In the genomic region with DNA sequence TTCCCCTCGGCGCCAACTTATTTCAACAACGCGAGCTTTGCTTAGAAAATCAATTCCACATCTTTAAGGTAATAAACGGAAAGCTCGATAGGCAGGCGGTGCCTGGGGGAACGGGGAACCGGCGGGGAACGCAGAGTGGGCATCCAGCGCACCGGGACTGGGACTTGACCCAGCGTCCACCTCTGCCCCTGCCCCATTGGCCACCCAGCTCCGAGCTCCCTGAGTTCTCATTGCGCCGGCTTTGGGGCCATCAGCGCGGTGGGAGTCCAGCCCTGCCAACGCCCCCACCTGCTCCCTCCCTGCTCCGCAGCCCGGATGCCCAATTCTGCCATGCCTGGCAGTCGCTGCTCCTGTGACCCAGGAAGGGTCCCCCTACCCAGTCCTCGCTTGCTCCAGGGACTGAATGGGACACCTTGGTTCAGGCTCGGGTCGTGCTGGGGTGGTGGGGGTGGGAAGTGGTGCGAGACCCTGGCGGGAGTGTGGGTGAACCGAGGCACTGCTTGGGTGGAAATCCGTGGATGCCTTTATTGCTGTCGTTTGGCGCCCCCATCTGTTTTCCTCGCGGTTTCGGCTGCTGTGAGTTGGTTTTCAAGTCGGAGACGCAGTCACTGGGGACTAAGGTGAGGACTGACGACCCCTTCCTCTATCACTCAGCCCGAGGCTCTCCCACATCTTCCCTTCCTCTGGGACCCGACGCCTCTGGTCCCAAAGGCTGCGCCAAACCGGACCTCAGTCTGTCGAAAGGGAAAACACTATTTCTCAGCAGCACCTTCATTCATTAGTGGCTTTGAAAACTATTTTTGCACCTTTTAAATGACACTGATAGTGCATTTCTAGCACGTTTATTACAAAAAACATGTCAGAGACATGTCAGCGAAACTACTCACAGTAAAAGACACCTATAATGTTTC, we compare ENCODE assay signal across 1 cellular context.
A peak's percentile ranks its signal among the peaks of the same experiment; 100 is the strongest.
TF ChIP-seq lines count a peak whose summit lies in the region.

No MANE protein-coding gene starts in this region.

TF ChIP-seq in HepG2, 621 proteins besides CTCF, POLR2A, EP300 and RAD21 (continued from another document):
- TF ChIP-seq, protein P1, sequence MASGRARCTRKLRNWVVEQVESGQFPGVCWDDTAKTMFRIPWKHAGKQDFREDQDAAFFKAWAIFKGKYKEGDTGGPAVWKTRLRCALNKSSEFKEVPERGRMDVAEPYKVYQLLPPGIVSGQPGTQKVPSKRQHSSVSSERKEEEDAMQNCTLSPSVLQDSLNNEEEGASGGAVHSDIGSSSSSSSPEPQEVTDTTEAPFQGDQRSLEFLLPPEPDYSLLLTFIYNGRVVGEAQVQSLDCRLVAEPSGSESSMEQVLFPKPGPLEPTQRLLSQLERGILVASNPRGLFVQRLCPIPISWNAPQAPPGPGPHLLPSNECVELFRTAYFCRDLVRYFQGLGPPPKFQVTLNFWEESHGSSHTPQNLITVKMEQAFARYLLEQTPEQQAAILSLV (CRISPR knock-in tag; IDR thresholded peaks at IDR 0.05; ENCODE audit: borderline replicate concordance) = peak; percentile 62; the same call in 1 of the 2 replicates
- 0 out of 2 replicates have a peak, but pooled peaks have one; percentile 57 for TF ChIP-seq RNF2 (conservative IDR thresholded peaks at IDR 0.05; ENCODE audit: low read depth)
- TF ChIP-seq PAF1 (CRISPR knock-in tag; IDR thresholded peaks at IDR 0.05) = no peak
- TF ChIP-seq, protein P2, sequence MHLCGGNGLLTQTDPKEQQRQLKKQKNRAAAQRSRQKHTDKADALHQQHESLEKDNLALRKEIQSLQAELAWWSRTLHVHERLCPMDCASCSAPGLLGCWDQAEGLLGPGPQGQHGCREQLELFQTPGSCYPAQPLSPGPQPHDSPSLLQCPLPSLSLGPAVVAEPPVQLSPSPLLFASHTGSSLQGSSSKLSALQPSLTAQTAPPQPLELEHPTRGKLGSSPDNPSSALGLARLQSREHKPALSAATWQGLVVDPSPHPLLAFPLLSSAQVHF (CRISPR knock-in tag; IDR thresholded peaks at IDR 0.05) = 0 out of 2 replicates have a peak, but pooled peaks have one; percentile 47
- TF ChIP-seq, protein P3, sequence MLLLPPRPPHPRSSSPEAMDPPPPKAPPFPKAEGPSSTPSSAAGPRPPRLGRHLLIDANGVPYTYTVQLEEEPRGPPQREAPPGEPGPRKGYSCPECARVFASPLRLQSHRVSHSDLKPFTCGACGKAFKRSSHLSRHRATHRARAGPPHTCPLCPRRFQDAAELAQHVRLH (CRISPR knock-in tag; IDR thresholded peaks at IDR 0.05; ENCODE audit: borderline replicate concordance, low read depth) = 0 out of 2 replicates have a peak, but pooled peaks have one; percentile 28
- TF ChIP-seq, protein P4, sequence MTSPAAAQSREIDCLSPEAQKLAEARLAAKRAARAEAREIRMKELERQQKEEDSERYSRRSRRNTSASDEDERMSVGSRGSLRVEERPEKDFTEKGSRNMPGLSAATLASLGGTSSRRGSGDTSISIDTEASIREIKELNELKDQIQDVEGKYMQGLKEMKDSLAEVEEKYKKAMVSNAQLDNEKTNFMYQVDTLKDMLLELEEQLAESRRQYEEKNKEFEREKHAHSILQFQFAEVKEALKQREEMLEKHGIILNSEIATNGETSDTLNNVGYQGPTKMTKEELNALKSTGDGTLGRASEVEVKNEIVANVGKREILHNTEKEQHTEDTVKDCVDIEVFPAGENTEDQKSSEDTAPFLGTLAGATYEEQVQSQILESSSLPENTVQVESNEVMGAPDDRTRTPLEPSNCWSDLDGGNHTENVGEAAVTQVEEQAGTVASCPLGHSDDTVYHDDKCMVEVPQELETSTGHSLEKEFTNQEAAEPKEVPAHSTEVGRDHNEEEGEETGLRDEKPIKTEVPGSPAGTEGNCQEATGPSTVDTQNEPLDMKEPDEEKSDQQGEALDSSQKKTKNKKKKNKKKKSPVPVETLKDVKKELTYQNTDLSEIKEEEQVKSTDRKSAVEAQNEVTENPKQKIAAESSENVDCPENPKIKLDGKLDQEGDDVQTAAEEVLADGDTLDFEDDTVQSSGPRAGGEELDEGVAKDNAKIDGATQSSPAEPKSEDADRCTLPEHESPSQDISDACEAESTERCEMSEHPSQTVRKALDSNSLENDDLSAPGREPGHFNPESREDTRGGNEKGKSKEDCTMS (CRISPR knock-in tag; conservative IDR thresholded peaks at IDR 0.05) = no peak
- peak; percentile 44; the same call in 1 of the 2 replicates for TF ChIP-seq TBX2 (CRISPR knock-in tag; IDR thresholded peaks at IDR 0.05; ENCODE audit: borderline replicate concordance)
- TF ChIP-seq, protein P5, sequence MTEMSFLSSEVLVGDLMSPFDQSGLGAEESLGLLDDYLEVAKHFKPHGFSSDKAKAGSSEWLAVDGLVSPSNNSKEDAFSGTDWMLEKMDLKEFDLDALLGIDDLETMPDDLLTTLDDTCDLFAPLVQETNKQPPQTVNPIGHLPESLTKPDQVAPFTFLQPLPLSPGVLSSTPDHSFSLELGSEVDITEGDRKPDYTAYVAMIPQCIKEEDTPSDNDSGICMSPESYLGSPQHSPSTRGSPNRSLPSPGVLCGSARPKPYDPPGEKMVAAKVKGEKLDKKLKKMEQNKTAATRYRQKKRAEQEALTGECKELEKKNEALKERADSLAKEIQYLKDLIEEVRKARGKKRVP (CRISPR knock-in tag; IDR thresholded peaks at IDR 0.05) = 0 out of 4 replicates have a peak, but pooled peaks of 1 of the 2 experiments have one; percentile 35
- TF ChIP-seq, protein P6, sequence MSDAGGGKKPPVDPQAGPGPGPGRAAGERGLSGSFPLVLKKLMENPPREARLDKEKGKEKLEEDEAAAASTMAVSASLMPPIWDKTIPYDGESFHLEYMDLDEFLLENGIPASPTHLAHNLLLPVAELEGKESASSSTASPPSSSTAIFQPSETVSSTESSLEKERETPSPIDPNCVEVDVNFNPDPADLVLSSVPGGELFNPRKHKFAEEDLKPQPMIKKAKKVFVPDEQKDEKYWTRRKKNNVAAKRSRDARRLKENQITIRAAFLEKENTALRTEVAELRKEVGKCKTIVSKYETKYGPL (CRISPR knock-in tag; IDR thresholded peaks at IDR 0.05) = no peak
- TF ChIP-seq ZNF563 (CRISPR knock-in tag; IDR thresholded peaks at IDR 0.05) = 0 out of 2 replicates have a peak, but pooled peaks have one; percentile 40
- TF ChIP-seq, protein P7, sequence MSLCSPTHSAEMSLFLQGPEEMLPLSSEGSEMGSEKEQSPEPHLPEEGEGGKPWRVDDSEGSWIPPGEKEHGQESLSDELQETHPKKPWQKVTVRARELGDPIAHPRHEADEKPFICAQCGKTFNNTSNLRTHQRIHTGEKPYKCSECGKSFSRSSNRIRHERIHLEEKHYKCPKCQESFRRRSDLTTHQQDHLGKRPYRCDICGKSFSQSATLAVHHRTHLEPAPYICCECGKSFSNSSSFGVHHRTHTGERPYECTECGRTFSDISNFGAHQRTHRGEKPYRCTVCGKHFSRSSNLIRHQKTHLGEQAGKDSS (CRISPR knock-in tag; IDR thresholded peaks at IDR 0.05; ENCODE audit: borderline replicate concordance, low read depth) = 0 out of 2 replicates have a peak, but pooled peaks have one; percentile 27
- no peak for TF ChIP-seq ZFP1 (CRISPR knock-in tag; IDR thresholded peaks at IDR 0.05)
- TF ChIP-seq, protein P8, sequence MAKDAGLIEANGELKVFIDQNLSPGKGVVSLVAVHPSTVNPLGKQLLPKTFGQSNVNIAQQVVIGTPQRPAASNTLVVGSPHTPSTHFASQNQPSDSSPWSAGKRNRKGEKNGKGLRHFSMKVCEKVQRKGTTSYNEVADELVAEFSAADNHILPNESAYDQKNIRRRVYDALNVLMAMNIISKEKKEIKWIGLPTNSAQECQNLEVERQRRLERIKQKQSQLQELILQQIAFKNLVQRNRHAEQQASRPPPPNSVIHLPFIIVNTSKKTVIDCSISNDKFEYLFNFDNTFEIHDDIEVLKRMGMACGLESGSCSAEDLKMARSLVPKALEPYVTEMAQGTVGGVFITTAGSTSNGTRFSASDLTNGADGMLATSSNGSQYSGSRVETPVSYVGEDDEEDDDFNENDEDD (CRISPR knock-in tag; IDR thresholded peaks at IDR 0.05; ENCODE audit: borderline replicate concordance) = no peak
- no peak for TF ChIP-seq ZFP37 (CRISPR knock-in tag; IDR thresholded peaks at IDR 0.05; ENCODE audit: borderline replicate concordance)
- no peak for TF ChIP-seq HHEX (CRISPR knock-in tag; IDR thresholded peaks at IDR 0.05)
- TF ChIP-seq, protein P9, sequence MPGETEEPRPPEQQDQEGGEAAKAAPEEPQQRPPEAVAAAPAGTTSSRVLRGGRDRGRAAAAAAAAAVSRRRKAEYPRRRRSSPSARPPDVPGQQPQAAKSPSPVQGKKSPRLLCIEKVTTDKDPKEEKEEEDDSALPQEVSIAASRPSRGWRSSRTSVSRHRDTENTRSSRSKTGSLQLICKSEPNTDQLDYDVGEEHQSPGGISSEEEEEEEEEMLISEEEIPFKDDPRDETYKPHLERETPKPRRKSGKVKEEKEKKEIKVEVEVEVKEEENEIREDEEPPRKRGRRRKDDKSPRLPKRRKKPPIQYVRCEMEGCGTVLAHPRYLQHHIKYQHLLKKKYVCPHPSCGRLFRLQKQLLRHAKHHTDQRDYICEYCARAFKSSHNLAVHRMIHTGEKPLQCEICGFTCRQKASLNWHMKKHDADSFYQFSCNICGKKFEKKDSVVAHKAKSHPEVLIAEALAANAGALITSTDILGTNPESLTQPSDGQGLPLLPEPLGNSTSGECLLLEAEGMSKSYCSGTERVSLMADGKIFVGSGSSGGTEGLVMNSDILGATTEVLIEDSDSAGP (CRISPR knock-in tag; IDR thresholded peaks at IDR 0.05; ENCODE audit: borderline replicate concordance) = peak; percentile 68; the same call in 1 of the 2 replicates
- TF ChIP-seq RBM39 (IDR thresholded peaks at IDR 0.05; ENCODE audit: low read depth, low read length, poor library complexity, severe bottlenecking) = no peak
- 0 out of 2 replicates have a peak, but pooled peaks have one; percentile 26 for TF ChIP-seq ZBTB7A (CRISPR knock-in tag; IDR thresholded peaks at IDR 0.05)
- TF ChIP-seq ZNF446 (CRISPR knock-in tag; IDR thresholded peaks at IDR 0.05) = no peak
- peak; percentile 14; the same call in 1 of the 2 replicates for TF ChIP-seq GABPB1 (CRISPR knock-in tag; IDR thresholded peaks at IDR 0.05)
- TF ChIP-seq ZNF501 (CRISPR knock-in tag; IDR thresholded peaks at IDR 0.05) = peak; percentile 47; the same call in 1 of the 2 replicates
- TF ChIP-seq TCF12 (IDR thresholded peaks at IDR 0.05) = no peak
- no peak for TF ChIP-seq TCF12 (CRISPR knock-in tag; IDR thresholded peaks at IDR 0.05)
- TF ChIP-seq ZNF672 (CRISPR knock-in tag; IDR thresholded peaks at IDR 0.05) = peak; percentile 47; the same call in 1 of the 2 replicates
- no peak for TF ChIP-seq SMAD9 (CRISPR knock-in tag; IDR thresholded peaks at IDR 0.05)
- TF ChIP-seq ZMYM2 (CRISPR knock-in tag; IDR thresholded peaks at IDR 0.05) = no peak
- TF ChIP-seq ZMAT3 (CRISPR knock-in tag; conservative IDR thresholded peaks at IDR 0.05) = no peak
- TF ChIP-seq REPIN1 (CRISPR knock-in tag; IDR thresholded peaks at IDR 0.05; ENCODE audit: borderline replicate concordance, low read depth) = no peak
